In genomic region chr6:13814938-13815575, GRCh38 we compare ENCODE assay signal across 1 cellular context.
TF ChIP-seq lines count a peak whose summit lies in the region.

No MANE protein-coding gene starts in this region.

TF ChIP-seq in K562, 482 proteins besides CTCF, POLR2A, EP300 and RAD21 (continued from another document):
- TF ChIP-seq TSHZ1 (CRISPR knock-in tag; IDR thresholded peaks at IDR 0.05) (0 out of 2 replicates have a peak, but pooled peaks have one; percentile 19), CHAMP1 (IDR thresholded peaks at IDR 0.05) (0 out of 2 replicates have a peak, but pooled peaks have one; percentile 14), TEAD4 (IDR thresholded peaks at IDR 0.05; ENCODE audit: low read length) (0 out of 2 replicates have a peak, but pooled peaks have one; percentile 35), TEAD4 (CRISPR knock-in tag; IDR thresholded peaks at IDR 0.05; ENCODE audit: borderline replicate concordance) (no peak), PHF20 (IDR thresholded peaks at IDR 0.05; ENCODE audit: partially characterized antibody) (peak; percentile 25), CBFA2T3 (IDR thresholded peaks at IDR 0.05) (0 out of 2 replicates have a peak, but pooled peaks have one; percentile 8), HDAC3 (IDR thresholded peaks at IDR 0.05; ENCODE audit: borderline replicate concordance, partially characterized antibody) (peak; percentile 40), CEBPZ (IDR thresholded peaks at IDR 0.05; ENCODE audit: borderline replicate concordance, low read depth, low read length) (no peak), WHSC1 (IDR thresholded peaks at IDR 0.05; ENCODE audit: low read length) (no peak), PKNOX1 (IDR thresholded peaks at IDR 0.05) (peak; percentile 45), ZNF76 (CRISPR knock-in tag; IDR thresholded peaks at IDR 0.05; ENCODE audit: borderline replicate concordance) (no peak), SUPT5H (IDR thresholded peaks at IDR 0.05) (0 out of 2 replicates have a peak, but pooled peaks have one; percentile 2), ZNF639 (CRISPR knock-in tag; conservative IDR thresholded peaks at IDR 0.05 in 1 of 2, IDR thresholded peaks at IDR 0.05 in 1 of 2) (no peak), ARNT (IDR thresholded peaks at IDR 0.05) (0 out of 4 replicates have a peak, but pooled peaks of 1 of the 2 experiments have one; percentile 39), STAT5A (IDR thresholded peaks at IDR 0.05; ENCODE audit: borderline replicate concordance, low read length) (0 out of 2 replicates have a peak, but pooled peaks have one; percentile 13), FOXK1 (CRISPR knock-in tag; IDR thresholded peaks at IDR 0.05; ENCODE audit: borderline replicate concordance) (0 out of 2 replicates have a peak, but pooled peaks have one; percentile 9), TBL1XR1 (IDR thresholded peaks at IDR 0.05; ENCODE audit: low read length in 2 of 2) (no peak), PPARD (CRISPR knock-in tag; IDR thresholded peaks at IDR 0.05) (no peak), GATAD2B (IDR thresholded peaks at IDR 0.05; ENCODE audit: borderline replicate concordance) (peak; percentile 59), TFAM (CRISPR knock-in tag; conservative IDR thresholded peaks at IDR 0.05) (no peak), POLR2B (IDR thresholded peaks at IDR 0.05; ENCODE audit: low read depth, partially characterized antibody) (peak; percentile 46), NFXL1 (CRISPR knock-in tag; IDR thresholded peaks at IDR 0.05) (0 out of 2 replicates have a peak, but pooled peaks have one; percentile 39), ARID1B (IDR thresholded peaks at IDR 0.05) (peak; percentile 19; the same call in 1 of the 2 replicates), BACH1 (tag; IDR thresholded peaks at IDR 0.05) (no peak), FOXK2 (conservative IDR thresholded peaks at IDR 0.05 in 1 of 2, IDR thresholded peaks at IDR 0.05 in 1 of 2; ENCODE audit: low read depth in 2 of 2) (peak in 1 of 2 experiments; percentile 72; a peak in 2 of 4 replicates)
